In genomic region chr1:183588827-183589226, GRCh38 we compare ENCODE assay signal across 16 cellular contexts. TPM values are rescaled to one million over a fixed set of nuclear protein-coding genes. Genes with fewer than 3 reads are reported as not detected.
DNase-seq lines count a peak whose midpoint lies in the region; ATAC-seq and TF ChIP-seq lines count a peak whose summit lies in the region.
"Had no signal": no experiment of that assay in that cellular context is flagged by ENCODE, and none has a peak within 500 bp of the region (broad histone marks: within the 10 kb centered on the region; RNA-seq: fewer than 3 reads in every experiment).

No MANE protein-coding gene starts in this region.

- H3K79me2 ChIP-seq in PC-3 (ENCODE audit: low read length), result no peaks in the 10 kb centered on the region

- CTCF ChIA-PET in PC-3 (lab: Charles Lee), result no interaction called here

- no peak overlapping the region for H3K27ac ChIP-seq in PC-3 (ENCODE audit: low read length)
- peak overlapping the region; percentile 72 to 98 (median 90) for H3K27ac ChIP-seq in spleen
- H3K27ac ChIP-seq in sigmoid colon, result peak overlapping the region in 2 of 4 donors; percentile 41 to 56
- H3K27ac ChIP-seq: brain microvascular endothelial cell had no signal

- no peaks in the 10 kb centered on the region for H3K27me3 ChIP-seq in PC-3 (ENCODE audit: low read length)
- no peaks in the 10 kb centered on the region for H3K27me3 ChIP-seq in spleen (replicated peaks in 1 of 7)
- no peaks in the 10 kb centered on the region for H3K27me3 ChIP-seq in sigmoid colon
- H3K27me3 ChIP-seq: brain microvascular endothelial cell had no signal

- H3K9me2 ChIP-seq in PC-3 (replicated peaks; ENCODE audit: low read length), result no peaks in the 10 kb centered on the region

- TF ChIP-seq EP300 in sigmoid colon (IDR thresholded peaks at IDR 0.05), result no peak

- DNase-seq in NCI-H748 (lab: John Stamatoyannopoulos, UW; ENCODE audit: unreplicated experiment) (peak; percentile 3), NCI-H748 treated with DMSO at 0.1 percent for 48 hours (lab: John Stamatoyannopoulos, UW) (no peak), PC-3 (peak; percentile 35), globus pallidus (ENCODE audit: low spot score) (peak; percentile 77), spleen (peak; percentile 77), sigmoid colon (no peak)
- DNase-seq: activated CD8-positive, alpha-beta memory T cell treated with anti-CD3 and anti-CD28 coated beads, Interleukin-2, amount 50 U/mL, for 48 hours; brain microvascular endothelial cell; DND-41; H7; mesenchymal stem cell; MV-4-11; NCI-H82 had no signal

- no peaks in the 10 kb centered on the region for H3F3A ChIP-seq in PC-3 (ENCODE audit: low read length, unreplicated experiment)

- H4K20me1 ChIP-seq in PC-3 (ENCODE audit: low read length), result no peaks in the 10 kb centered on the region

- no TSS peak for BruUV-seq in PC-3 (replicated peaks; lab: Mats Ljungman, UMichigan)

- TF ChIP-seq POLR2A in spleen (IDR thresholded peaks at IDR 0.05) (no peak), sigmoid colon (IDR thresholded peaks at IDR 0.05) (no peak)

- POLR2A ChIA-PET in PC-3 (lab: Charles Lee; ENCODE audit: unreplicated experiment), result no interaction called here

- no peak for TF ChIP-seq CTCF in PC-3 (conservative IDR thresholded peaks at IDR 0.05; ENCODE audit: low read depth, low read length)
- TF ChIP-seq CTCF in spleen (IDR thresholded peaks at IDR 0.05 in 8 of 11, conservative IDR thresholded peaks at IDR 0.05 in 3 of 11), result no peak
- no peak for TF ChIP-seq CTCF in sigmoid colon (IDR thresholded peaks at IDR 0.05)

- H3K4me2 ChIP-seq in PC-3 (ENCODE audit: low read length), result peak overlapping the region; percentile 31; the same call in 1 of the 2 replicates
- H3K4me2 ChIP-seq: smooth muscle cell had no signal

- H3K4me1 ChIP-seq in PC-3 (ENCODE audit: insufficient read depth, low read length) (peaks cover 12% of the 10 kb centered on the region), spleen (peaks cover 2 to 90% (median 49%) of the 10 kb centered on the region in 6 donors), sigmoid colon (peaks cover 0 to 10% (median 6%) of the 10 kb centered on the region in 4 donors)

- intact Hi-C loops in PC-3 (cut with micrococcal nuclease), result loop anchor here (5.0 kb wide), 1 partner anchor 632 kb away; no protein-coding TSS in a partner anchor
- intact Hi-C loops in spleen (cut with DNase I; ENCODE audit: low total_unique reads), result no loop called here
- intact Hi-C loops in sigmoid colon (cut with DNase I), result no loop called here

- H3K9ac ChIP-seq in PC-3 (ENCODE audit: low read length), result no peak overlapping the region

- ATAC-seq in PC-3 (peak; percentile 76), GM18502 (IDR thresholded peaks at IDR 0.05; ENCODE audit: poor library complexity, unreplicated experiment) (no peak), HG02973 (IDR thresholded peaks at IDR 0.05; ENCODE audit: unreplicated experiment) (no peak)

- H2AFZ ChIP-seq in PC-3 (ENCODE audit: low read length), result peak overlapping the region; percentile 53; the same call in 1 of the 2 replicates

- H3K36me3 ChIP-seq in PC-3 (ENCODE audit: low read depth, low read length), result no peaks in the 10 kb centered on the region
- H3K36me3 ChIP-seq in spleen, result peaks cover 0 to 32% (median 0%) of the 10 kb centered on the region in 6 donors
- no peaks in the 10 kb centered on the region for H3K36me3 ChIP-seq in sigmoid colon
- H3K36me3 ChIP-seq: brain microvascular endothelial cell had no signal

- H3K9me3 ChIP-seq in PC-3 (ENCODE audit: low read length) (no peaks in the 10 kb centered on the region), spleen (no peaks in the 10 kb centered on the region), sigmoid colon (no peaks in the 10 kb centered on the region)

- H3K4me3 ChIP-seq in PC-3 (ENCODE audit: low read length) (no peak overlapping the region), spleen (peak overlapping the region in 6 of 8 donors; percentile 8 to 67 (median 34)), sigmoid colon (peak overlapping the region in 1 of 4 donors; percentile 29)
- H3K4me3 ChIP-seq: smooth muscle cell had no signal

RNA-seq across cellular contexts. Expression of gene NCF2, which starts 1.4 kb away (rescaled TPM):
- total RNA-seq in PC-3 (2014; rRNA removed), result 26.1 and 31.3 TPM in 2 replicates
- 100 to 1,000 TPM in 5 of 7 donors, 10 to 100 TPM in 2; 62.2 to 232 (median 114) TPM for total RNA-seq in spleen
- 10 to 100 TPM; 14.9 to 34.7 (median 20.5) TPM for polyA plus RNA-seq in spleen
- total RNA-seq in sigmoid colon, result 10 to 100 TPM in 3 of 4 donors, 1 to 10 TPM in 1; 5.0 to 16.3 (median 12.5) TPM
- 1 to 10 TPM; 6.0 to 9.2 (median 7.0) TPM for polyA plus RNA-seq in sigmoid colon

RNA-seq across cellular contexts. Expression of gene ARPC5, which starts 46.8 kb away (rescaled TPM):
- total RNA-seq in PC-3 (2014; rRNA removed) (60.0 and 76.1 TPM in 2 replicates), spleen (100 to 1,000 TPM; 141 to 221 (median 171) TPM), sigmoid colon (10 to 100 TPM; 57.3 to 95.6 (median 90.1) TPM)
- polyA plus RNA-seq in spleen (100 to 1,000 TPM; 122 to 208 (median 190) TPM), sigmoid colon (100 to 1,000 TPM; 161 to 278 (median 175) TPM)

Comparison
In these comparisons a context has a peak if more than half of its experiments do, and no peak if none do; other contexts are left out.
1. DNase-seq: peak in NCI-H748 (single experiment), PC-3 (single experiment), globus pallidus (single experiment) and spleen (single experiment); none in NCI-H748 treated with DMSO at 0.1 percent for 48 hours (single experiment) and sigmoid colon (single experiment).